In genomic region chr14:26163761-26164160, GRCh38 we compare ENCODE assay signal across 8 cellular contexts.
A peak's percentile ranks its signal among the peaks of the same experiment; 100 is the strongest.
DNase-seq lines count a peak whose midpoint lies in the region; ATAC-seq and TF ChIP-seq lines count a peak whose summit lies in the region.

No MANE protein-coding gene starts in this region.

- no peaks in the 10 kb centered on the region for H3K9me3 ChIP-seq in upper lobe of right lung

- no peak overlapping the region for H3K27ac ChIP-seq in upper lobe of right lung

- no peaks in the 10 kb centered on the region for H3K27me3 ChIP-seq in upper lobe of right lung

- no peaks in the 10 kb centered on the region for H3K4me1 ChIP-seq in upper lobe of right lung

- TF ChIP-seq CTCF in fibroblast of pulmonary artery (IDR thresholded peaks at IDR 0.05; ENCODE audit: low read length, missing control alignments) (peak; percentile 80), upper lobe of right lung (IDR thresholded peaks at IDR 0.05) (peak; percentile 14)

- ATAC-seq in upper lobe of right lung (peak; percentile 39), GM21390 (IDR thresholded peaks at IDR 0.05; ENCODE audit: unreplicated experiment) (no peak), GM18502 (IDR thresholded peaks at IDR 0.05; ENCODE audit: poor library complexity, unreplicated experiment) (no peak)

- DNase-seq in NCI-H2227 (lab: John Stamatoyannopoulos, UW; ENCODE audit: unreplicated experiment): peak; percentile 4
- DNase-seq in NCI-H2227 treated with DMSO at 0.1 percent for 48 hours (lab: John Stamatoyannopoulos, UW): no peak
- DNase-seq in OCI-M1 (lab: John Stamatoyannopoulos, UW): peak; percentile 21
- DNase-seq in fibroblast of pulmonary artery (ENCODE audit: low read depth): peak; percentile 75
- no peak for DNase-seq in upper lobe of right lung
- no peak for DNase-seq in DMS114 treated with DMSO at 0.1 percent for 48 hours (lab: John Stamatoyannopoulos, UW; ENCODE audit: unreplicated experiment)

- no peaks in the 10 kb centered on the region for H3K36me3 ChIP-seq in upper lobe of right lung

- H3K4me3 ChIP-seq in fibroblast of pulmonary artery (replicated peaks; ENCODE audit: low read depth, low read length) (no peak overlapping the region), upper lobe of right lung (no peak overlapping the region)

- intact Hi-C loops in upper lobe of right lung (cut with DNase I): no loop called here

Comparison
In these comparisons a context has a peak if more than half of its experiments do, and no peak if none do; other contexts are left out.
1. DNase-seq: peak in NCI-H2227 (single experiment), OCI-M1 (single experiment) and fibroblast of pulmonary artery (single experiment); none in NCI-H2227 treated with DMSO at 0.1 percent for 48 hours (single experiment), upper lobe of right lung (single experiment) and DMS114 treated with DMSO at 0.1 percent for 48 hours (single experiment).